In the genomic region with DNA sequence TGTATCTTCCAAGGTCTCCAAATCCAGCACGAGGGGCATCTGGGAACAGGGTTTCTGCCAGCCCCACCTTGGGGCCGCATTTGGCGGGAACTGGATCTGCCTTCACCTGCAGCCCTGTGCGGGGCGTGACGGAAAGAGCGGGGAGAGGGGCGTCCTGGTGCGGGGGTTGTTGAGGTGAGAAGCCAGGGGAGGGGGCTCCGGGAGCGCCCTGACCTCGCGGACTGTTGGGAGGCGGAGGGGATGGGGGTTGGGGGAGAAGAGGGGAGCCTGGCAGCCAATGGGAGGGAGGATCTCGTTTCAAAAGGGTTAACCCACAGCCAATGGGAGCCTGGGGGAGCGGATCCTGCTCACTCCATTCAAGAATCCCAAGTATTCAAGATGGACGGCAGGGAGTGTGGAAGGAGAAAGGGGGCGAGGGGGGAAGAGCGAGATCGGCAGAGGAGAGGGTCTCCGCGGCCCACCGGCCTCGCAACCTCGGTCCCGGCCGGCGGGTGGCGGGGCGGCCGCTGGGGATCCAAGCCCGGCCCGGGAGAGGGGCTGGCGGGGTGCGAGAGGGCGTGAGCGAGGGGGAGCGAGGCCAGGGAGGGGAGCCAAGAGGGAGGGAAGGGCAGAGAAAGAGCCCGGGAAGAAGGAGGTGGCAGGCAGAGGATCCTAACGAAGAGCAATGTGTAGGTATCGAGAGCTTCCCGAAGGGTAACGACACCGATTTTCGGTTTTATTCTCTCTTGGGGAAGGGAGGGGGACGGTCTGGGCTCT, we compare ENCODE assay signal across 2 cellular contexts.
A peak's percentile ranks its signal among the peaks of the same experiment; 100 is the strongest.
TF ChIP-seq lines count a peak whose summit lies in the region.

No MANE protein-coding gene starts in this region.

TF ChIP-seq in SK-N-SH, 30 proteins besides CTCF, POLR2A, EP300 and RAD21 (continues in another document):
- TF ChIP-seq SIN3A (IDR thresholded peaks at IDR 0.05; ENCODE audit: borderline replicate concordance, low read depth, low read length), result 0 out of 2 replicates have a peak, but pooled peaks have one; percentile 8
- peak; percentile 89 for TF ChIP-seq POLR2AphosphoS5 (IDR thresholded peaks at IDR 0.05; ENCODE audit: low read depth, low read length)
- TF ChIP-seq, protein P1, sequence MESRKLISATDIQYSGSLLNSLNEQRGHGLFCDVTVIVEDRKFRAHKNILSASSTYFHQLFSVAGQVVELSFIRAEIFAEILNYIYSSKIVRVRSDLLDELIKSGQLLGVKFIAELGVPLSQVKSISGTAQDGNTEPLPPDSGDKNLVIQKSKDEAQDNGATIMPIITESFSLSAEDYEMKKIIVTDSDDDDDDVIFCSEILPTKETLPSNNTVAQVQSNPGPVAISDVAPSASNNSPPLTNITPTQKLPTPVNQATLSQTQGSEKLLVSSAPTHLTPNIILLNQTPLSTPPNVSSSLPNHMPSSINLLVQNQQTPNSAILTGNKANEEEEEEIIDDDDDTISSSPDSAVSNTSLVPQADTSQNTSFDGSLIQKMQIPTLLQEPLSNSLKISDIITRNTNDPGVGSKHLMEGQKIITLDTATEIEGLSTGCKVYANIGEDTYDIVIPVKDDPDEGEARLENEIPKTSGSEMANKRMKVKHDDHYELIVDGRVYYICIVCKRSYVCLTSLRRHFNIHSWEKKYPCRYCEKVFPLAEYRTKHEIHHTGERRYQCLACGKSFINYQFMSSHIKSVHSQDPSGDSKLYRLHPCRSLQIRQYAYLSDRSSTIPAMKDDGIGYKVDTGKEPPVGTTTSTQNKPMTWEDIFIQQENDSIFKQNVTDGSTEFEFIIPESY (IDR thresholded peaks at IDR 0.05; ENCODE audit: borderline replicate concordance, low read depth), result no peak
- TF ChIP-seq FOSL2 (IDR thresholded peaks at IDR 0.05; ENCODE audit: borderline replicate concordance, low read depth), result no peak
- no peak for TF ChIP-seq NRF1 (IDR thresholded peaks at IDR 0.05; ENCODE audit: low read depth, low read length)
- peak; percentile 90 for TF ChIP-seq TAF1 (IDR thresholded peaks at IDR 0.05; ENCODE audit: borderline replicate concordance, low read depth, low read length)
- no peak for TF ChIP-seq ELF1 (IDR thresholded peaks at IDR 0.05)
- TF ChIP-seq, protein P2, sequence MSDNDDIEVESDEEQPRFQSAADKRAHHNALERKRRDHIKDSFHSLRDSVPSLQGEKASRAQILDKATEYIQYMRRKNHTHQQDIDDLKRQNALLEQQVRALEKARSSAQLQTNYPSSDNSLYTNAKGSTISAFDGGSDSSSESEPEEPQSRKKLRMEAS (IDR thresholded peaks at IDR 0.05; ENCODE audit: low read depth), result no peak; the same call in 1 of the 2 replicates
- no peak for TF ChIP-seq RXRA (IDR thresholded peaks at IDR 0.05; ENCODE audit: borderline replicate concordance, low read depth)
- peak; percentile 88 for TF ChIP-seq TEAD4 (IDR thresholded peaks at IDR 0.05; ENCODE audit: borderline replicate concordance, insufficient read depth)
- no peak for TF ChIP-seq MEF2A (IDR thresholded peaks at IDR 0.05; ENCODE audit: borderline replicate concordance, low read depth)
- TF ChIP-seq NFIC (IDR thresholded peaks at IDR 0.05; ENCODE audit: borderline replicate concordance), result no peak
- no peak for TF ChIP-seq GABPA (IDR thresholded peaks at IDR 0.05; ENCODE audit: low read depth)
- TF ChIP-seq TCF12 (IDR thresholded peaks at IDR 0.05), result no peak
- no peak for TF ChIP-seq EZH2phosphoT487 (IDR thresholded peaks at IDR 0.05; ENCODE audit: borderline replicate concordance, low read depth)
- TF ChIP-seq FOXM1 (IDR thresholded peaks at IDR 0.05; ENCODE audit: low read depth), result 0 out of 2 replicates have a peak, but pooled peaks have one; percentile 3
- TF ChIP-seq JUND (IDR thresholded peaks at IDR 0.05), result no peak
- no peak; the same call in 1 of the 2 replicates for TF ChIP-seq RFX5 (IDR thresholded peaks at IDR 0.05; ENCODE audit: low read length)
- no peak for TF ChIP-seq FOXJ3 (CRISPR knock-in tag; IDR thresholded peaks at IDR 0.05)
- TF ChIP-seq, protein P3, sequence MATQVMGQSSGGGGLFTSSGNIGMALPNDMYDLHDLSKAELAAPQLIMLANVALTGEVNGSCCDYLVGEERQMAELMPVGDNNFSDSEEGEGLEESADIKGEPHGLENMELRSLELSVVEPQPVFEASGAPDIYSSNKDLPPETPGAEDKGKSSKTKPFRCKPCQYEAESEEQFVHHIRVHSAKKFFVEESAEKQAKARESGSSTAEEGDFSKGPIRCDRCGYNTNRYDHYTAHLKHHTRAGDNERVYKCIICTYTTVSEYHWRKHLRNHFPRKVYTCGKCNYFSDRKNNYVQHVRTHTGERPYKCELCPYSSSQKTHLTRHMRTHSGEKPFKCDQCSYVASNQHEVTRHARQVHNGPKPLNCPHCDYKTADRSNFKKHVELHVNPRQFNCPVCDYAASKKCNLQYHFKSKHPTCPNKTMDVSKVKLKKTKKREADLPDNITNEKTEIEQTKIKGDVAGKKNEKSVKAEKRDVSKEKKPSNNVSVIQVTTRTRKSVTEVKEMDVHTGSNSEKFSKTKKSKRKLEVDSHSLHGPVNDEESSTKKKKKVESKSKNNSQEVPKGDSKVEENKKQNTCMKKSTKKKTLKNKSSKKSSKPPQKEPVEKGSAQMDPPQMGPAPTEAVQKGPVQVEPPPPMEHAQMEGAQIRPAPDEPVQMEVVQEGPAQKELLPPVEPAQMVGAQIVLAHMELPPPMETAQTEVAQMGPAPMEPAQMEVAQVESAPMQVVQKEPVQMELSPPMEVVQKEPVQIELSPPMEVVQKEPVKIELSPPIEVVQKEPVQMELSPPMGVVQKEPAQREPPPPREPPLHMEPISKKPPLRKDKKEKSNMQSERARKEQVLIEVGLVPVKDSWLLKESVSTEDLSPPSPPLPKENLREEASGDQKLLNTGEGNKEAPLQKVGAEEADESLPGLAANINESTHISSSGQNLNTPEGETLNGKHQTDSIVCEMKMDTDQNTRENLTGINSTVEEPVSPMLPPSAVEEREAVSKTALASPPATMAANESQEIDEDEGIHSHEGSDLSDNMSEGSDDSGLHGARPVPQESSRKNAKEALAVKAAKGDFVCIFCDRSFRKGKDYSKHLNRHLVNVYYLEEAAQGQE (IDR thresholded peaks at IDR 0.05; ENCODE audit: low read depth, low read length), result no peak; the same call in 1 of the 2 replicates
- TF ChIP-seq YY1 (IDR thresholded peaks at IDR 0.05; ENCODE audit: low read depth), result peak; percentile 91
- TF ChIP-seq, protein P4, sequence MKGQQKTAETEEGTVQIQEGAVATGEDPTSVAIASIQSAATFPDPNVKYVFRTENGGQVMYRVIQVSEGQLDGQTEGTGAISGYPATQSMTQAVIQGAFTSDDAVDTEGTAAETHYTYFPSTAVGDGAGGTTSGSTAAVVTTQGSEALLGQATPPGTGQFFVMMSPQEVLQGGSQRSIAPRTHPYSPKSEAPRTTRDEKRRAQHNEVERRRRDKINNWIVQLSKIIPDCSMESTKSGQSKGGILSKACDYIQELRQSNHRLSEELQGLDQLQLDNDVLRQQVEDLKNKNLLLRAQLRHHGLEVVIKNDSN (IDR thresholded peaks at IDR 0.05; ENCODE audit: borderline replicate concordance, low read depth), result no peak
- TF ChIP-seq CHD2 (IDR thresholded peaks at IDR 0.05; ENCODE audit: low read length, partially characterized antibody), result peak; percentile 51
- no peak for TF ChIP-seq MXI1 (IDR thresholded peaks at IDR 0.05; ENCODE audit: low read depth, low read length)
- TF ChIP-seq, protein P5, sequence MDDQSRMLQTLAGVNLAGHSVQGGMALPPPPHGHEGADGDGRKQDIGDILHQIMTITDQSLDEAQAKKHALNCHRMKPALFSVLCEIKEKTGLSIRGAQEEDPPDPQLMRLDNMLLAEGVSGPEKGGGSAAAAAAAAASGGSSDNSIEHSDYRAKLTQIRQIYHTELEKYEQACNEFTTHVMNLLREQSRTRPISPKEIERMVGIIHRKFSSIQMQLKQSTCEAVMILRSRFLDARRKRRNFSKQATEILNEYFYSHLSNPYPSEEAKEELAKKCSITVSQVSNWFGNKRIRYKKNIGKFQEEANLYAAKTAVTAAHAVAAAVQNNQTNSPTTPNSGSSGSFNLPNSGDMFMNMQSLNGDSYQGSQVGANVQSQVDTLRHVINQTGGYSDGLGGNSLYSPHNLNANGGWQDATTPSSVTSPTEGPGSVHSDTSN (IDR thresholded peaks at IDR 0.05), result no peak

TF ChIP-seq in endothelial cell of umbilical vein, 7 proteins besides CTCF, POLR2A, EP300 and RAD21:
- TF ChIP-seq GATA2 (IDR thresholded peaks at IDR 0.05; ENCODE audit: insufficient read depth, insufficient read length, low read depth, low read length) (no peak), POLR2AphosphoS5 (IDR thresholded peaks at IDR 0.05; ENCODE audit: insufficient read depth, low read depth, low read length) (peak; percentile 64), MYC (IDR thresholded peaks at IDR 0.05; ENCODE audit: low read depth, low read length) (no peak)
- TF ChIP-seq, protein P2 (IDR thresholded peaks at IDR 0.05; ENCODE audit: insufficient read depth, insufficient read length), result no peak
